36 cellular contexts compared by ENCODE assay signal in the genomic region with DNA sequence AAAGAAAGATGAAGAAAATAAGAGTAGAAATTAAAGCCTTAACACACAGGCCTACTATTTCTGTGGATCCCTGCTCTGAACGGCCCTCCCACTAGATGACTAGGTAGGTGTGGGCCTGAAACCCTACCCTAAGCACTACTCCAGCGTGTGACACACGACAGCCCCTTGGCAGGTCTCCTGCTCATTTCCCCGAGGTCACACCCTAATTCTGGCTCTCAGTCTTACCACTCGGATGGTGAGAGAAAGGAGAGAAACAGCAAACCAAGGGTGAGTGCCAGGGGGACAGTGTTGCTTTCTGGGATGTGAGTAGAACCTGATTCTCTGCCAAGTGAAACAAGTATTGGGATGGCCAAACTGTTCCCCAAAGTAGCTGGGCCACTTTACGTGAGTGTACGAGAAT. TPM values are rescaled to one million over a fixed set of nuclear protein-coding genes. Genes with fewer than 3 reads are reported as not detected.
A peak's percentile ranks its signal among the peaks of the same experiment; 100 is the strongest.
DNase-seq lines count a peak whose midpoint lies in the region; ATAC-seq and TF ChIP-seq lines count a peak whose summit lies in the region.
"Had no signal": no experiment of that assay in that cellular context is flagged by ENCODE, and none has a peak within 500 bp of the region (broad histone marks: within the 10 kb centered on the region; RNA-seq: fewer than 3 reads in every experiment).

No MANE protein-coding gene starts in this region.

- H3K4me2 ChIP-seq in mammary epithelial cell (ENCODE audit: insufficient read depth, low read depth, low read length): no peak overlapping the region

- 57% methylated on average over 7 of the region's 7 CpGs for WGBS in mammary epithelial cell (ENCODE audit: low coverage, missing lambda C conversion rate)
- WGBS in lung, 2 donors: 53 to 77% methylated on average over 7 of the region's 7 CpGs

- H3K27ac Mint-ChIP-seq in MCF 10A (ENCODE audit: low read depth, unreplicated experiment): no peak overlapping the region
- H3K27ac Mint-ChIP-seq: activated CD8-positive, alpha-beta T cell treated with anti-CD3 and anti-CD28 coated beads, Interleukin-2, amount 10 ng/mL, durations not matched to agents 7 days and 5 days; activated naive CD8-positive, alpha-beta T cell; activated T-helper 2 cell treated with anti-CD3 and anti-CD28 coated beads, Interferon-gamma antibody, Interleukin-2, Interleukin-4, amounts not matched to agents 10 μg/mL and 5 μg/mL and 100 μg/mL, durations not matched to agents 14 hours and 24 hours and 36 hours; CD14-positive monocyte; natural killer cell had no signal

- CTCF ChIA-PET in MCF 10A (lab: Yijun Ruan, JAX) (no interaction called here), mammary epithelial cell (lab: Charles Lee; ENCODE audit: low non-redundant PET) (no interaction called here)

- H3K27me3 ChIP-seq in mammary epithelial cell (ENCODE audit: insufficient read depth, low read length) (no peaks in the 10 kb centered on the region), lung (ENCODE audit: control insufficient read depth, insufficient read depth) (no peaks in the 10 kb centered on the region), upper lobe of right lung (no peaks in the 10 kb centered on the region)
- H3K27me3 ChIP-seq: breast epithelium, SJCRH30, suprapubic skin had no signal

- ATAC-seq in lung (ENCODE audit: insufficient read depth, low FRiP score): no peak
- peak; percentile 67 for ATAC-seq in upper lobe of right lung
- ATAC-seq: activated CD8-positive, alpha-beta T cell treated with anti-CD3 and anti-CD28 coated beads, Interleukin-2, amount 10 ng/mL, durations not matched to agents 7 days and 5 days; mucosa of descending colon; natural killer cell had no signal

- H4K20me1 ChIP-seq in mammary epithelial cell (ENCODE audit: insufficient read depth, low read length): no peaks in the 10 kb centered on the region

- in situ Hi-C loops in mammary epithelial cell (cut with MboI; ENCODE audit: low sequenced_read_pairs in 2 of 2): no loop called here

- no peaks in the 10 kb centered on the region for H3K79me2 ChIP-seq in mammary epithelial cell (ENCODE audit: insufficient read depth, low read length)

- H3K36me3 ChIP-seq in mammary epithelial cell (ENCODE audit: insufficient read depth, low read length) (no peaks in the 10 kb centered on the region), lung (ENCODE audit: control insufficient read depth in 2 of 2, insufficient read depth in 2 of 2, low read length in 2 of 2) (no peaks in the 10 kb centered on the region), upper lobe of right lung (no peaks in the 10 kb centered on the region)
- H3K36me3 ChIP-seq: breast epithelium, SJCRH30, suprapubic skin had no signal

- no peak overlapping the region for H2AFZ ChIP-seq in mammary epithelial cell (ENCODE audit: low read depth, low read length)

- no peak overlapping the region for H3K4me3 ChIP-seq in mammary epithelial cell (replicated peaks in 1 of 3; ENCODE audit: insufficient read depth in 1 of 3, low read depth in 2 of 3, low read length in 3 of 3)
- no peak overlapping the region for H3K4me3 ChIP-seq in fibroblast of the aortic adventitia (ENCODE audit: low read depth, low read length)
- no peak overlapping the region for H3K4me3 ChIP-seq in lung
- H3K4me3 ChIP-seq in upper lobe of right lung: no peak overlapping the region
- H3K4me3 ChIP-seq: breast epithelium, mucosa of descending colon, SJCRH30, suprapubic skin had no signal

- H3K4me1 Mint-ChIP-seq in MCF 10A (ENCODE audit: insufficient read depth, unreplicated experiment): no peaks in the 10 kb centered on the region
- H3K4me1 Mint-ChIP-seq: natural killer cell had no signal

- no peak overlapping the region for H3K9ac ChIP-seq in mammary epithelial cell (ENCODE audit: insufficient read depth, low read length)

- dilution Hi-C loops in mammary epithelial cell (cut with HindIII; ENCODE audit: low sequenced_read_pairs): no loop called here

- no TSS peak for BruUV-seq in MCF 10A (replicated peaks; lab: Mats Ljungman, UMichigan)
- BruUV-seq in mammary epithelial cell (replicated peaks; lab: Mats Ljungman, UMichigan): no TSS peak

- H3K4me3 Mint-ChIP-seq in MCF 10A (ENCODE audit: unreplicated experiment): no peak overlapping the region
- H3K4me3 Mint-ChIP-seq: activated CD8-positive, alpha-beta T cell treated with anti-CD3 and anti-CD28 coated beads, Interleukin-2, amount 10 ng/mL, durations not matched to agents 7 days and 5 days; activated naive CD8-positive, alpha-beta T cell; CD14-positive monocyte; natural killer cell had no signal

- H3K27ac ChIP-seq in mammary epithelial cell (ENCODE audit: insufficient read depth, low read depth, low read length) (no peak overlapping the region), lung (ENCODE audit: low read depth in 1 of 2, low read length in 1 of 2) (no peak overlapping the region), upper lobe of right lung (no peak overlapping the region)
- H3K27ac ChIP-seq: breast epithelium, SJCRH30, suprapubic skin, VCaP had no signal

- peak; percentile 74 for DNase-seq in MCF 10A (ENCODE audit: unreplicated experiment)
- no peak for DNase-seq in mammary epithelial cell
- peak; percentile 54 for DNase-seq in fibroblast of the aortic adventitia (ENCODE audit: low read depth)
- peak; percentile 35 for DNase-seq in lung (ENCODE audit: low spot score)
- no peak for DNase-seq in upper lobe of right lung
- no peak for DNase-seq in NCI-H345 (lab: John Stamatoyannopoulos, UW)
- DNase-seq in activated T-cell treated with anti-CD3 and anti-CD28 coated beads for 4 hours: no peak
- DNase-seq in NCI-H2171 (lab: John Stamatoyannopoulos, UW): no peak
- DNase-seq: 8988T; activated CD4-positive, alpha-beta T cell treated with anti-CD3 and anti-CD28 coated beads for 4 hours; activated CD8-positive, alpha-beta T cell treated with anti-CD3 and anti-CD28 coated beads, Interleukin-2, amount 10 ng/mL, durations not matched to agents 7 days and 5 days; Caco-2; DMS53; H7; kidney; mucosa of descending colon; MV-4-11; natural killer cell; NCI-H1436; NCI-H2107; NCI-H510A; occipital lobe; stimulated activated naive CD4-positive, alpha-beta T cell; SW 1271; T-helper 9 cell had no signal

- peaks cover 13% of the 10 kb centered on the region for H3K27me3 Mint-ChIP-seq in MCF 10A (ENCODE audit: insufficient read depth, unreplicated experiment)

- POLR2A ChIA-PET in MCF 10A (lab: Yijun Ruan, JAX): no interaction called here

- peaks cover 2% of the 10 kb centered on the region for H3K9me3 ChIP-seq in mammary epithelial cell (replicated peaks; ENCODE audit: insufficient read depth, low read length)
- H3K9me3 ChIP-seq in lung (ENCODE audit: control insufficient read depth in 2 of 2, insufficient read depth in 1 of 2, low read length in 1 of 2): no peaks in the 10 kb centered on the region
- no peaks in the 10 kb centered on the region for H3K9me3 ChIP-seq in upper lobe of right lung
- H3K9me3 ChIP-seq: breast epithelium, mucosa of descending colon, SJCRH30, suprapubic skin had no signal

- H3K36me3 Mint-ChIP-seq in MCF 10A (ENCODE audit: insufficient read depth, unreplicated experiment): no peaks in the 10 kb centered on the region
- H3K36me3 Mint-ChIP-seq: CD14-positive monocyte, natural killer cell had no signal

- intact Hi-C loops in MCF 10A (cut with micrococcal nuclease) (no loop called here), mammary epithelial cell (cut with micrococcal nuclease) (no loop called here), upper lobe of right lung (cut with DNase I) (no loop called here)

- TF ChIP-seq CTCF in MCF 10A (IDR thresholded peaks at IDR 0.05; ENCODE audit: unreplicated experiment) (no peak), mammary epithelial cell (conservative IDR thresholded peaks at IDR 0.05 in 1 of 2, IDR thresholded peaks at IDR 0.05 in 1 of 2; ENCODE audit: extremely low read depth in 1 of 2, insufficient read depth in 1 of 2, low read depth in 1 of 2, low read length in 2 of 2) (no peak), fibroblast of the aortic adventitia (IDR thresholded peaks at IDR 0.05; ENCODE audit: insufficient read depth, low read length) (no peak), lung (IDR thresholded peaks at IDR 0.05; ENCODE audit: control extremely low read depth, extremely low read depth) (no peak), upper lobe of right lung (IDR thresholded peaks at IDR 0.05) (no peak)

- H3K4me1 ChIP-seq in mammary epithelial cell (ENCODE audit: insufficient read depth, low read length): no peaks in the 10 kb centered on the region
- peaks cover 0 to 2% of the 10 kb centered on the region in 2 donors for H3K4me1 ChIP-seq in lung (ENCODE audit: control insufficient read depth in 2 of 2, insufficient read depth in 2 of 2, low read length in 2 of 2)
- no peaks in the 10 kb centered on the region for H3K4me1 ChIP-seq in upper lobe of right lung
- H3K4me1 ChIP-seq: breast epithelium, Caco-2, SJCRH30 had no signal

- H3K9me3 Mint-ChIP-seq in MCF 10A (ENCODE audit: unreplicated experiment): peaks cover 2% of the 10 kb centered on the region
- H3K9me3 Mint-ChIP-seq: activated T-helper 2 cell treated with anti-CD3 and anti-CD28 coated beads, Interferon-gamma antibody, Interleukin-2, Interleukin-4, amounts not matched to agents 10 μg/mL and 5 μg/mL and 100 μg/mL, durations not matched to agents 14 hours and 24 hours and 36 hours; natural killer cell had no signal

RNA-seq across cellular contexts. Expression of a gene that starts 12.1 kb away (rescaled TPM):
- total RNA-seq in MCF 10A (2022) (not detected in 2 replicates), mammary epithelial cell (not detected), fibroblast of the aortic adventitia (ENCODE audit: low replicate concordance) (not detected in 2 replicates), lung (not detected), upper lobe of right lung (not detected)
- polyA plus RNA-seq in mammary epithelial cell (not detected), lung (not detected)
- not detected for polyA minus RNA-seq in mammary epithelial cell
- total RNA-seq: activated CD8-positive, alpha-beta T cell treated with anti-CD3 and anti-CD28 coated beads, Interleukin-2, amount 10 ng/mL, durations not matched to agents 7 days and 5 days; activated T-helper 2 cell treated with anti-CD3 and anti-CD28 coated beads, Interferon-gamma antibody, Interleukin-2, Interleukin-4, amounts not matched to agents 10 μg/mL and 5 μg/mL and 100 μg/mL, durations not matched to agents 14 hours and 24 hours and 36 hours; breast epithelium; Caco-2; endothelial cell of umbilical vein; H7; kidney; LHCN-M2; lung microvascular endothelial cell; mucosa of descending colon; natural killer cell; occipital lobe; SJCRH30; skeletal muscle tissue; suprapubic skin had no signal
- polyA plus RNA-seq: CD14-positive monocyte, endothelial cell of umbilical vein had no signal

RNA-seq across cellular contexts. Expression of a gene that starts 57.1 kb away (rescaled TPM):
- total RNA-seq in MCF 10A (2022) (15.1 and 17.3 TPM in 2 replicates), mammary epithelial cell (10 to 100 TPM; 28.4 to 49.2 TPM), fibroblast of the aortic adventitia (ENCODE audit: low replicate concordance) (40.0 and 45.3 TPM in 2 replicates), lung (10 to 100 TPM; 41.9 to 64.2 TPM), upper lobe of right lung (40.5 TPM)
- polyA plus RNA-seq in mammary epithelial cell (36.8 TPM), lung (10 to 100 TPM; 22.7 to 29.0 TPM)
- polyA minus RNA-seq in mammary epithelial cell: 21.4 TPM

Comparison
In these comparisons a context has a peak if more than half of its experiments do, and no peak if none do; other contexts are left out.
1. DNase-seq: peak in MCF 10A (single experiment), fibroblast of the aortic adventitia (single experiment) and lung (single experiment); none in mammary epithelial cell (single experiment), upper lobe of right lung (single experiment), NCI-H345 (single experiment), activated T-cell treated with anti-CD3 and anti-CD28 coated beads for 4 hours (single experiment) and NCI-H2171 (single experiment).